22 cellular contexts compared by ENCODE assay signal in genomic region chr7:98227939-98228338, GRCh38. TPM values are rescaled to one million over a fixed set of nuclear protein-coding genes. Genes with fewer than 3 reads are reported as not detected.
DNase-seq lines count a peak whose midpoint lies in the region; ATAC-seq and TF ChIP-seq lines count a peak whose summit lies in the region.
"Had no signal": no experiment of that assay in that cellular context is flagged by ENCODE, and none has a peak within 500 bp of the region (broad histone marks: within the 10 kb centered on the region; RNA-seq: fewer than 3 reads in every experiment).

No MANE protein-coding gene starts in this region.

- no peak for ATAC-seq in T-helper 17 cell
- ATAC-seq: A549, GM12878 had no signal

- TF ChIP-seq CTCF in nephron progenitor cell (IDR thresholded peaks at IDR 0.05) (no peak), esophagus squamous epithelium (IDR thresholded peaks at IDR 0.05) (no peak), hepatocyte (IDR thresholded peaks at IDR 0.05; ENCODE audit: poor library complexity) (no peak)

- H3K79me2 ChIP-seq in hepatocyte, result no peaks in the 10 kb centered on the region

- H3K9ac ChIP-seq in BLaER1, result no peak overlapping the region

- no peaks in the 10 kb centered on the region for H3K9me3 Mint-ChIP-seq in nephron progenitor cell
- H3K9me3 Mint-ChIP-seq: CD4-positive, alpha-beta T cell had no signal

- in situ Hi-C loops in G401 (cut with HindIII; ENCODE audit: low sequenced_read_pairs), result no loop called here

- H4K20me1 ChIP-seq in BLaER1, result no peaks in the 10 kb centered on the region
- H4K20me1 ChIP-seq in hepatocyte (ENCODE audit: insufficient read depth, poor library complexity, severe bottlenecking), result no peaks in the 10 kb centered on the region

- no peaks in the 10 kb centered on the region for H3K9me2 ChIP-seq in hepatocyte (replicated peaks; ENCODE audit: insufficient read depth)

- no peaks in the 10 kb centered on the region for H3K9me3 ChIP-seq in BLaER1
- H3K9me3 ChIP-seq in T-helper 17 cell (ENCODE audit: control insufficient read depth, low read length, poor library complexity, severe bottlenecking), result no peaks in the 10 kb centered on the region
- no peaks in the 10 kb centered on the region for H3K9me3 ChIP-seq in esophagus squamous epithelium
- no peaks in the 10 kb centered on the region for H3K9me3 ChIP-seq in hepatocyte (ENCODE audit: low read depth)
- H3K9me3 ChIP-seq: A549 had no signal

- H3K36me3 Mint-ChIP-seq in T-helper 17 cell (ENCODE audit: low read depth) (no peaks in the 10 kb centered on the region), nephron progenitor cell (ENCODE audit: low read depth) (peaks cover 11% of the 10 kb centered on the region)

- H3K27ac ChIP-seq in BLaER1 (no peak overlapping the region), esophagus squamous epithelium (no peak overlapping the region), hepatocyte (no peak overlapping the region)
- H3K27ac ChIP-seq: A549, RWPE1 had no signal

- peaks cover 60% of the 10 kb centered on the region for H3K4me1 ChIP-seq in BLaER1
- H3K4me1 ChIP-seq in esophagus squamous epithelium, result no peaks in the 10 kb centered on the region
- no peaks in the 10 kb centered on the region for H3K4me1 ChIP-seq in hepatocyte (ENCODE audit: insufficient read depth)

- no peak overlapping the region for H3K4me3 ChIP-seq in BLaER1
- H3K4me3 ChIP-seq in esophagus squamous epithelium, result no peak overlapping the region
- no peak overlapping the region for H3K4me3 ChIP-seq in hepatocyte
- H3K4me3 ChIP-seq: A549, GM12878 had no signal

- intact Hi-C loops in esophagus squamous epithelium (cut with DNase I), result no loop called here

- DNase-seq in G401 (ENCODE audit: low spot score) (peak; percentile 3), T-helper 17 cell (no peak), nephron progenitor cell (no peak), iPS-NIHi7 (ENCODE audit: extremely low spot score) (no peak), esophagus squamous epithelium (lab: John Stamatoyannopoulos, UW) (no peak), NCI-H1105 treated with DMSO at 0.1 percent for 48 hours (lab: John Stamatoyannopoulos, UW) (no peak), hepatocyte (ENCODE audit: low spot score) (no peak)
- DNase-seq: CD4-positive, alpha-beta T cell; COR-L47; DMS79; HCEC 1CT; KBM-7; NCI-H1092; NCI-H1436 treated with DMSO at 0.1 percent for 48 hours; NCI-H1930; NCI-H510A; NCI-H748 treated with DMSO at 0.1 percent for 48 hours had no signal

- H3K4me1 Mint-ChIP-seq in T-helper 17 cell, result no peaks in the 10 kb centered on the region
- H3K4me1 Mint-ChIP-seq in nephron progenitor cell, result peaks cover 37% of the 10 kb centered on the region
- H3K4me1 Mint-ChIP-seq: B cell had no signal

- WGBS in esophagus squamous epithelium, 2 donors, result 94 to 95% methylated on average over 10 to 11 of the region's 18 CpGs
- 81% methylated on average over 18 of the region's 18 CpGs for WGBS in hepatocyte (ENCODE audit: low lambda C conversion rate, missing lambda C conversion rate)

- H3K27me3 Mint-ChIP-seq in T-helper 17 cell (no peaks in the 10 kb centered on the region), nephron progenitor cell (ENCODE audit: low read depth, poor library complexity) (no peaks in the 10 kb centered on the region)
- H3K27me3 Mint-ChIP-seq: B cell; CD4-positive, alpha-beta T cell had no signal

- H3K27ac Mint-ChIP-seq in T-helper 17 cell, result peak overlapping the region; percentile 74
- peak overlapping the region; percentile 87 for H3K27ac Mint-ChIP-seq in nephron progenitor cell
- H3K27ac Mint-ChIP-seq: B cell; CD4-positive, alpha-beta T cell had no signal

- peak overlapping the region; percentile 70 for H3K4me2 ChIP-seq in BLaER1
- H3K4me2 ChIP-seq in hepatocyte, result no peak overlapping the region
- H3K4me2 ChIP-seq: A549 had no signal

- H2AFZ ChIP-seq in hepatocyte, result no peak overlapping the region

- H3K4me3 Mint-ChIP-seq in T-helper 17 cell (no peak overlapping the region), nephron progenitor cell (no peak overlapping the region)
- H3K4me3 Mint-ChIP-seq: B cell; CD4-positive, alpha-beta T cell had no signal

- H3K36me3 ChIP-seq in BLaER1 (peaks cover 21% of the 10 kb centered on the region; the same call in 1 of the 2 replicates), esophagus squamous epithelium (peaks cover 3 to 96% (median 7%) of the 10 kb centered on the region in 3 donors), hepatocyte (replicated peaks; ENCODE audit: insufficient read depth, low read depth) (no peaks in the 10 kb centered on the region)

- no peak for TF ChIP-seq POLR2A in esophagus squamous epithelium (IDR thresholded peaks at IDR 0.05)

- H3K27me3 ChIP-seq in BLaER1 (no peaks in the 10 kb centered on the region), esophagus squamous epithelium (no peaks in the 10 kb centered on the region), hepatocyte (no peaks in the 10 kb centered on the region)

RNA-seq across cellular contexts. Expression of gene BHLHA15, which starts 16.7 kb away (rescaled TPM):
- 0.37 TPM in 1 of 2 replicates, not detected in the other for total RNA-seq in G401 (2014; rRNA removed; shearing (Covaris generic))
- total RNA-seq in T-helper 17 cell (not detected), esophagus squamous epithelium (1 to 10 TPM in 3 of 4 donors, under 1 TPM in 1; 0.82 to 8.0 (median 2.3) TPM), hepatocyte (0.92 and 2.3 TPM in 2 replicates)
- 0.39 TPM in 1 of 2 replicates, not detected in the other for polyA plus RNA-seq in hepatocyte
- total RNA-seq: CD4-positive, alpha-beta T cell had no signal

RNA-seq across cellular contexts. Expression of gene TECPR1, which starts 24.1 kb away (rescaled TPM):
- 13.6 and 53.5 TPM in 2 replicates for total RNA-seq in G401 (2014; rRNA removed; shearing (Covaris generic))
- total RNA-seq in T-helper 17 cell (100 to 1,000 TPM in 1 of 2 donors, 10 to 100 TPM in 1; 76.5 to 100 TPM), esophagus squamous epithelium (10 to 100 TPM; 13.4 to 21.5 (median 19.0) TPM), hepatocyte (6.0 and 10.7 TPM in 2 replicates)
- polyA plus RNA-seq in hepatocyte, result 9.8 and 11.3 TPM in 2 replicates

RNA-seq across cellular contexts. Expression of gene BRI3, which starts 53.5 kb away (rescaled TPM):
- total RNA-seq in G401 (2014; rRNA removed; shearing (Covaris generic)), result 87.6 and 99.9 TPM in 2 replicates
- total RNA-seq in T-helper 17 cell (10 to 100 TPM; 67.1 to 77.1 TPM), esophagus squamous epithelium (10 to 100 TPM; 11.2 to 36.2 (median 23.3) TPM), hepatocyte (71.5 and 84.0 TPM in 2 replicates)
- 101 and 104 TPM in 2 replicates for polyA plus RNA-seq in hepatocyte
